Comparison of ENCODE assay signal across 24 cellular contexts in genomic region chr4:1360423-1361283, GRCh38. TPM values are rescaled to one million over a fixed set of nuclear protein-coding genes. Genes with fewer than 3 reads are reported as not detected.
A peak's percentile ranks its signal among the peaks of the same experiment; 100 is the strongest.
DNase-seq lines count a peak whose midpoint lies in the region; TF ChIP-seq lines count a peak whose summit lies in the region.
"Had no signal": no experiment of that assay in that cellular context is flagged by ENCODE, and none has a peak within 500 bp of the region (broad histone marks: within the 10 kb centered on the region; RNA-seq: fewer than 3 reads in every experiment).

No MANE protein-coding gene starts in this region.

- H3K4me3 ChIP-seq in GM23248: no peak overlapping the region
- no peak overlapping the region for H3K4me3 ChIP-seq in spleen
- H3K4me3 ChIP-seq: PC-9 had no signal

- no peaks in the 10 kb centered on the region for H3K4me1 Mint-ChIP-seq in activated T-helper 1 cell treated with anti-CD3 and anti-CD28 coated beads, Interleukin-12 subunit alpha, Interleukin-12 subunit beta, Interleukin-2, Interleukin-4 antibody, amounts not matched to agents 30 ng/mL and 10 ng/mL and 1 ng/mL, durations not matched to agents 14 hours and 24 hours and 36 hours (ENCODE audit: low read depth)
- no peaks in the 10 kb centered on the region for H3K4me1 Mint-ChIP-seq in activated CD4-positive, alpha-beta memory T cell treated with anti-CD3 and anti-CD28 coated beads, Interleukin-2, amount 10 ng/mL, durations not matched to agents 7 days and 5 days
- H3K4me1 Mint-ChIP-seq: activated CD4-positive, alpha-beta T cell treated with anti-CD3 and anti-CD28 coated beads, Interleukin-2, amount 10 ng/mL, durations not matched to agents 24 days and 14 days had no signal

- POLR2A ChIA-PET in activated CD4-positive, alpha-beta memory T cell treated with anti-CD3 and anti-CD28 coated beads, Interleukin-2, amount 10 ng/mL, durations not matched to agents 7 days and 5 days (lab: Charles Lee): no interaction called here

- H3K27ac Mint-ChIP-seq in activated T-helper 1 cell treated with anti-CD3 and anti-CD28 coated beads, Interleukin-12 subunit alpha, Interleukin-12 subunit beta, Interleukin-2, Interleukin-4 antibody, amounts not matched to agents 30 ng/mL and 10 ng/mL and 1 ng/mL, durations not matched to agents 14 hours and 24 hours and 36 hours: no peak overlapping the region
- H3K27ac Mint-ChIP-seq in activated CD4-positive, alpha-beta memory T cell treated with anti-CD3 and anti-CD28 coated beads, Interleukin-2, amount 10 ng/mL, durations not matched to agents 7 days and 5 days: no peak overlapping the region
- H3K27ac Mint-ChIP-seq: activated CD4-positive, alpha-beta T cell treated with anti-CD3 and anti-CD28 coated beads, Interleukin-2, amount 10 ng/mL, durations not matched to agents 24 days and 14 days had no signal

- H3K4me1 ChIP-seq in GM23248 (ENCODE audit: insufficient read depth) (no peaks in the 10 kb centered on the region), spleen (peaks cover 0 to 18% (median 4%) of the 10 kb centered on the region in 6 donors)

- H3K9ac ChIP-seq in GM23248: 0 out of 2 replicates have a peak overlapping the region, but pooled peaks have one; percentile 15

- CTCF ChIA-PET in activated CD4-positive, alpha-beta memory T cell treated with anti-CD3 and anti-CD28 coated beads, Interleukin-2, amount 10 ng/mL, durations not matched to agents 7 days and 5 days (lab: Charles Lee): no interaction called here

- DNase-seq in AG08395 (ENCODE audit: low spot score): peak; percentile 58
- DNase-seq in GM23248: peak; percentile 69
- DNase-seq in astrocyte of the hippocampus (ENCODE audit: low read depth, low spot score): peak; percentile 55
- peak; percentile 67 for DNase-seq in iris pigment epithelial cell (ENCODE audit: low read depth)
- DNase-seq in spleen: no peak
- DNase-seq in activated T-helper 1 cell treated with anti-CD3 and anti-CD28 coated beads, Interleukin-12 subunit alpha, Interleukin-12 subunit beta, Interleukin-2, Interleukin-4 antibody, amounts not matched to agents 30 ng/mL and 10 ng/mL and 1 ng/mL, durations not matched to agents 14 hours and 24 hours and 36 hours (ENCODE audit: low spot score): no peak
- DNase-seq in activated CD4-positive, alpha-beta memory T cell treated with anti-CD3 and anti-CD28 coated beads, Interleukin-2, amount 10 ng/mL, durations not matched to agents 7 days and 5 days: no peak
- DNase-seq in activated CD4-positive, alpha-beta T cell treated with anti-CD3 and anti-CD28 coated beads, Interleukin-2, amount 50 U/mL, for 4 hours: no peak
- DNase-seq: activated CD4-positive, alpha-beta T cell treated with anti-CD3 and anti-CD28 coated beads, Interleukin-2, amount 10 ng/mL, durations not matched to agents 24 days and 14 days; activated naive CD4-positive, alpha-beta T cell treated with Interleukin-2 at 50 U/mL for 16 hours; COR-L47; dermis blood vessel endothelial cell; GDM1; hypothalamus; Kasumi-1; midbrain; NCI-H1417 treated with DMSO at 0.1 percent for 48 hours; NCI-H2171 treated with DMSO at 0.1 percent for 48 hours; NCI-H82; PC-9; stimulated activated CD4-positive, alpha-beta T cell treated with anti-CD3 and anti-CD28 coated beads, Interleukin-1b, Interleukin-23, amount 100 ng/mL, for 48 hours had no signal

- no peaks in the 10 kb centered on the region for H3K9me2 ChIP-seq in GM23248 (ENCODE audit: insufficient read depth)

- no peaks in the 10 kb centered on the region for H3K27me3 ChIP-seq in GM23248 (replicated peaks; ENCODE audit: insufficient read depth)
- H3K27me3 ChIP-seq in spleen (replicated peaks in 1 of 7): no peaks in the 10 kb centered on the region

- H3K27ac ChIP-seq in GM23248: no peak overlapping the region
- H3K27ac ChIP-seq in spleen: peak overlapping the region in 2 of 8 donors; percentile 46 to 67
- H3K27ac ChIP-seq: PC-9 had no signal

- intact Hi-C loops in spleen (cut with DNase I; ENCODE audit: low total_unique reads): no loop called here
- intact Hi-C loops in activated T-helper 1 cell treated with anti-CD3 and anti-CD28 coated beads, Interleukin-12 subunit alpha, Interleukin-12 subunit beta, Interleukin-2, Interleukin-4 antibody, amounts not matched to agents 30 ng/mL and 10 ng/mL and 1 ng/mL, durations not matched to agents 14 hours and 24 hours and 36 hours (cut with micrococcal nuclease): no loop called here

- H3F3A ChIP-seq in GM23248 (ENCODE audit: insufficient read depth): no peaks in the 10 kb centered on the region

- H3K9me3 Mint-ChIP-seq in activated T-helper 1 cell treated with anti-CD3 and anti-CD28 coated beads, Interleukin-12 subunit alpha, Interleukin-12 subunit beta, Interleukin-2, Interleukin-4 antibody, amounts not matched to agents 30 ng/mL and 10 ng/mL and 1 ng/mL, durations not matched to agents 14 hours and 24 hours and 36 hours: no peaks in the 10 kb centered on the region
- H3K9me3 Mint-ChIP-seq in activated CD4-positive, alpha-beta memory T cell treated with anti-CD3 and anti-CD28 coated beads, Interleukin-2, amount 10 ng/mL, durations not matched to agents 7 days and 5 days: no peaks in the 10 kb centered on the region
- H3K9me3 Mint-ChIP-seq: activated CD4-positive, alpha-beta T cell treated with anti-CD3 and anti-CD28 coated beads, Interleukin-2, amount 10 ng/mL, durations not matched to agents 24 days and 14 days; neural crest cell had no signal

- no peaks in the 10 kb centered on the region for H3K36me3 ChIP-seq in GM23248 (ENCODE audit: low read depth)
- peaks cover 0 to 90% (median 20%) of the 10 kb centered on the region in 6 donors for H3K36me3 ChIP-seq in spleen

- in situ Hi-C loops in GM23248 (cut with MboI): no loop called here

- H3K36me3 Mint-ChIP-seq in activated T-helper 1 cell treated with anti-CD3 and anti-CD28 coated beads, Interleukin-12 subunit alpha, Interleukin-12 subunit beta, Interleukin-2, Interleukin-4 antibody, amounts not matched to agents 30 ng/mL and 10 ng/mL and 1 ng/mL, durations not matched to agents 14 hours and 24 hours and 36 hours (ENCODE audit: low read depth): peaks cover 2% of the 10 kb centered on the region
- no peaks in the 10 kb centered on the region for H3K36me3 Mint-ChIP-seq in activated CD4-positive, alpha-beta memory T cell treated with anti-CD3 and anti-CD28 coated beads, Interleukin-2, amount 10 ng/mL, durations not matched to agents 7 days and 5 days (ENCODE audit: low read depth)

- H3K79me2 ChIP-seq in GM23248 (ENCODE audit: insufficient read depth): no peaks in the 10 kb centered on the region

- H3K4me2 ChIP-seq in GM23248 (ENCODE audit: unreplicated experiment): no peak overlapping the region
- H3K4me2 ChIP-seq: PC-9 had no signal

- H3K4me3 Mint-ChIP-seq in activated T-helper 1 cell treated with anti-CD3 and anti-CD28 coated beads, Interleukin-12 subunit alpha, Interleukin-12 subunit beta, Interleukin-2, Interleukin-4 antibody, amounts not matched to agents 30 ng/mL and 10 ng/mL and 1 ng/mL, durations not matched to agents 14 hours and 24 hours and 36 hours: no peak overlapping the region
- no peak overlapping the region for H3K4me3 Mint-ChIP-seq in activated CD4-positive, alpha-beta memory T cell treated with anti-CD3 and anti-CD28 coated beads, Interleukin-2, amount 10 ng/mL, durations not matched to agents 7 days and 5 days
- H3K4me3 Mint-ChIP-seq: activated CD4-positive, alpha-beta T cell treated with anti-CD3 and anti-CD28 coated beads, Interleukin-2, amount 10 ng/mL, durations not matched to agents 24 days and 14 days; neural crest cell had no signal

- H3K27me3 Mint-ChIP-seq in activated T-helper 1 cell treated with anti-CD3 and anti-CD28 coated beads, Interleukin-12 subunit alpha, Interleukin-12 subunit beta, Interleukin-2, Interleukin-4 antibody, amounts not matched to agents 30 ng/mL and 10 ng/mL and 1 ng/mL, durations not matched to agents 14 hours and 24 hours and 36 hours (ENCODE audit: insufficient read depth): no peaks in the 10 kb centered on the region
- no peaks in the 10 kb centered on the region for H3K27me3 Mint-ChIP-seq in activated CD4-positive, alpha-beta memory T cell treated with anti-CD3 and anti-CD28 coated beads, Interleukin-2, amount 10 ng/mL, durations not matched to agents 7 days and 5 days
- H3K27me3 Mint-ChIP-seq: activated CD4-positive, alpha-beta T cell treated with anti-CD3 and anti-CD28 coated beads, Interleukin-2, amount 10 ng/mL, durations not matched to agents 24 days and 14 days had no signal

- no peak overlapping the region for H2AFZ ChIP-seq in GM23248
- H2AFZ ChIP-seq: PC-9 had no signal

- 74 to 80% methylated on average over 27 to 29 of the region's 29 CpGs for WGBS in GM23248 (ENCODE audit: low coverage in 1 of 2, low lambda C conversion rate in 2 of 2, missing lambda C conversion rate in 2 of 2), 2 experiments
- 79 to 90% (median 89%) methylated on average over 13 to 29 of the region's 29 CpGs for WGBS in spleen, 5 donors

- no peaks in the 10 kb centered on the region for H4K20me1 ChIP-seq in GM23248 (ENCODE audit: insufficient read depth)

- no peak for TF ChIP-seq CTCF in spleen (IDR thresholded peaks at IDR 0.05 in 8 of 11, conservative IDR thresholded peaks at IDR 0.05 in 3 of 11)

- TF ChIP-seq POLR2A in spleen (IDR thresholded peaks at IDR 0.05): no peak

- no peaks in the 10 kb centered on the region for H3K9me3 ChIP-seq in GM23248 (ENCODE audit: low read depth)
- no peaks in the 10 kb centered on the region for H3K9me3 ChIP-seq in spleen

RNA-seq across cellular contexts. Expression of gene UVSSA, which starts 13.6 kb away (rescaled TPM):
- total RNA-seq in GM23248 (2014; rRNA removed; shearing (Covaris generic)): 3.0 and 4.1 TPM in 2 replicates
- 2.2 and 2.9 TPM in 2 replicates for polyA plus RNA-seq in GM23248 (2016; fragmentation: Nextera tagmentation; extraction: Ambion mirVana)
- total RNA-seq in spleen: 10 to 100 TPM; 23.9 to 54.0 (median 37.1) TPM
- 10 to 100 TPM in 2 of 3 donors, 1 to 10 TPM in 1; 3.0 to 15.5 (median 10.3) TPM for polyA plus RNA-seq in spleen
- total RNA-seq in activated T-helper 1 cell treated with anti-CD3 and anti-CD28 coated beads, Interleukin-12 subunit alpha, Interleukin-12 subunit beta, Interleukin-2, Interleukin-4 antibody, amounts not matched to agents 30 ng/mL and 10 ng/mL and 1 ng/mL, durations not matched to agents 14 hours and 24 hours and 36 hours: 25.8 and 27.5 TPM in 2 replicates
- total RNA-seq in activated CD4-positive, alpha-beta memory T cell treated with anti-CD3 and anti-CD28 coated beads, Interleukin-2, amount 10 ng/mL, durations not matched to agents 7 days and 5 days: 10 to 100 TPM; 22.2 to 22.3 TPM

RNA-seq across cellular contexts. Expression of gene NKX1-1, which starts 45.6 kb away (rescaled TPM):
- not detected in 2 replicates for total RNA-seq in GM23248 (2014; rRNA removed; shearing (Covaris generic))
- polyA plus RNA-seq in GM23248 (2016; fragmentation: Nextera tagmentation; extraction: Ambion mirVana): not detected in 2 replicates
- total RNA-seq in spleen: not detected
- polyA plus RNA-seq in spleen: not detected
- not detected in 2 replicates for total RNA-seq in activated T-helper 1 cell treated with anti-CD3 and anti-CD28 coated beads, Interleukin-12 subunit alpha, Interleukin-12 subunit beta, Interleukin-2, Interleukin-4 antibody, amounts not matched to agents 30 ng/mL and 10 ng/mL and 1 ng/mL, durations not matched to agents 14 hours and 24 hours and 36 hours
- total RNA-seq in activated CD4-positive, alpha-beta memory T cell treated with anti-CD3 and anti-CD28 coated beads, Interleukin-2, amount 10 ng/mL, durations not matched to agents 7 days and 5 days: not detected
- total RNA-seq: activated CD4-positive, alpha-beta T cell treated with anti-CD3 and anti-CD28 coated beads, Interleukin-2, amount 10 ng/mL, durations not matched to agents 24 days and 14 days; dermis blood vessel endothelial cell; neural crest cell; PC-9; urinary bladder had no signal
- polyA plus RNA-seq: esophagus, urinary bladder had no signal

Comparison
In these comparisons a context has a peak if more than half of its experiments do, and no peak if none do; other contexts are left out.
1. DNase-seq: peak in AG08395 (single experiment), GM23248 (single experiment), astrocyte of the hippocampus (single experiment) and iris pigment epithelial cell (single experiment); none in spleen (single experiment), activated T-helper 1 cell treated with anti-CD3 and anti-CD28 coated beads, Interleukin-12 subunit alpha, Interleukin-12 subunit beta, Interleukin-2, Interleukin-4 antibody, amounts not matched to agents 30 ng/mL and 10 ng/mL and 1 ng/mL, durations not matched to agents 14 hours and 24 hours and 36 hours (single experiment), activated CD4-positive, alpha-beta memory T cell treated with anti-CD3 and anti-CD28 coated beads, Interleukin-2, amount 10 ng/mL, durations not matched to agents 7 days and 5 days (single experiment) and activated CD4-positive, alpha-beta T cell treated with anti-CD3 and anti-CD28 coated beads, Interleukin-2, amount 50 U/mL, for 4 hours (0 of 2).